Comparison of ENCODE assay signal across 1 cellular context in the genomic region with DNA sequence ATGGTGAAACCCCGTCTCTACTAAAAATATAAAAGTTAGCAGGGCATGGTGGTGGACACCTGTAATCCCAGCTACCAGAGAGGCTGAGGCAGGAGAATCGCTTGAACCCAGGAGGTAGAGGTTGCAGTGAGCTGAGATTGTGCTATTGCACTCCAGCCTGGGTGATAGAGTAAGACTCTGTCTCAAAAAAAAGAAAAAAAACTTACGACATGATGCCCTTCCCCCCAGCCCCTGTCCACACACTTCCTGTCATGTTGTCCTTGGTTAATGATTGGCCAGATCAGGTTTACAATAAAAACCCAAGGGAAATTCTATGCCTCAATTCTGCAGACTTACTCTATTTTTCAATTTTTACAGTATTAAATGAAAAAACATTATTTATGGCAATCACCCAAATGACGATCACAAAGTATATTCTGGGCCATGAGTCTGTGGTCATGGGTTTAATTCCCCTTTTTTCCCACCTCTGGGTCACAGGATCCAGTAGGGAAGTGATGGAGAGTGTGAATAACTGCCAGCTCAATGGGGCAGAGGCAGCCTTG.
TF ChIP-seq lines count a peak whose summit lies in the region.

No MANE protein-coding gene starts in this region.

TF ChIP-seq in HepG2, 621 proteins besides CTCF, POLR2A, EP300 and RAD21 (continued from another document):
- TF ChIP-seq, protein P1, sequence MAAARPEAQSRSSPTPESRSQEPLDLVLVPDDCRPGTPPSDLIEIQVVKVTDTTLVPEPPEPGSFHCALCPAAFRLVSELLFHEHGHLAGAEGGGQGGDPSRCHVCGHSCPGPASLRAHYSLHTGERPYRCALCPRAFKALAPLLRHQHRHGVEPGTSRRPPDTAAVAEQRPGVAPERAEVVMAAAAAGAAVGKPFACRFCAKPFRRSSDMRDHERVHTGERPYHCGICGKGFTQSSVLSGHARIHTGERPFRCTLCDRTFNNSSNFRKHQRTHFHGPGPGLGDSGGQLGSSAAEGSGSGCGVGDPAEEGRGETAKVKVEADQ (CRISPR knock-in tag; IDR thresholded peaks at IDR 0.05; ENCODE audit: borderline replicate concordance) = no peak
- TF ChIP-seq ZNF883 (CRISPR knock-in tag; IDR thresholded peaks at IDR 0.05; ENCODE audit: not compliant biosample characterization) = no peak
